8 cellular contexts compared by ENCODE assay signal in the genomic region with DNA sequence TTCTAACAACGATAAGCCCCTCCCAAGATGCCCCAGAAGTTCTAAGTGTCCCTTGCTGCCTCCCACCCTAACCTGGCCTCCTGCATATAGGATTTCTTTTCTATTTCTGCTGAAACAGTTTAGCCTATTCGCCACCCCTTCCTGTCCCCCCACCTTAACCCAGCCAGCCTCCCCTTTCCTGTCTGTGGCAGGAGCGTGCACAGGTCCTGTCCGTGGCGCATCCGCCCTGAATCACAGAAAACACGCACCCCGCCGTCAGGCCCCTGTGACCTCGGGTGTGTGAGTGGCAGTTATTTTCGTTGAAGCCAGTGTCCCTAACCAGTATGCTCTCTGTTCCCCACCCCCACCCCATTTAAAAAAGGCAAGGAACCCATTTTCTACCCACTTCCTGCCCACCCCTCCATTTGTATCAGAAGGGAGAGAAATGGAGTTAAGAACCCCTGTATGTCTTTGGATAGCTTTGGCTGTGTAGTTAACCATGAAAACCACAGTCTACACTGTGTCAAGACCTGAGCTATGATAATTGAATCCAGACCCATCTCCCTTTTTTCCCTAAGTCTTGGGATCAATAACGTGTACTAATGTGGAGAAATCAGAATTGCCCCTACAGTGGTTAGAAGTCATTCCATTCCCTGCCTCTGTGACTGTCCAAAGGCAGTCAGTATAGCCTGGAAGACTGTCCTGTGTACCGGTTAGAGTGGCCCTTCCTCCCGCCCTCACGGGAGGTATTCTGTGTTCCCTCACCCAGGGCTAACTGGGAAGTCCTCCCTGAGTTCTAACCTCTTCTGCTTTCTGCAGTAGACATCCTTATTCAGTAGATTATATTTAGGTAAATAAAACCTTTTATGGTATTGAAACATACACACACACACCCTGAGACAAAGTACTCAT. TPM values are rescaled to one million over a fixed set of nuclear protein-coding genes. Genes with fewer than 3 reads are reported as not detected.
DNase-seq lines count a peak whose midpoint lies in the region; ATAC-seq and TF ChIP-seq lines count a peak whose summit lies in the region.

No MANE protein-coding gene starts in this region.

- peak overlapping the region; percentile 96 to 97 for H3K27ac ChIP-seq in ascending aorta
- H3K27ac ChIP-seq in left lung: peak overlapping the region; percentile 81 to 83

- no peak for TF ChIP-seq CTCF in ascending aorta (IDR thresholded peaks at IDR 0.05)
- TF ChIP-seq CTCF in left lung (IDR thresholded peaks at IDR 0.05): no peak

- peak; percentile 31 for ATAC-seq in SK-N-SH treated with all-trans-retinoic acid at 6 μM for 48 hours
- ATAC-seq in left lung: peak; percentile 31
- no peak for ATAC-seq in HG03280 (IDR thresholded peaks at IDR 0.05; ENCODE audit: unreplicated experiment)

- H3K4me1 ChIP-seq in ascending aorta: peaks cover 8 to 25% of the 10 kb centered on the region in 2 donors
- H3K4me1 ChIP-seq in left lung: peaks cover 10 to 72% of the 10 kb centered on the region in 2 donors

- intact Hi-C loops in ascending aorta (cut with DNase I): no loop called here
- intact Hi-C loops in left lung (cut with DNase I): no loop called here

- peak; percentile 56 for TF ChIP-seq POLR2A in GM10847 (IDR thresholded peaks at IDR 0.05; ENCODE audit: extremely low read depth, insufficient read length)

- H3K36me3 ChIP-seq in ascending aorta (peaks cover 35 to 38% of the 10 kb centered on the region in 2 donors), left lung (peaks cover 0 to 33% of the 10 kb centered on the region in 2 donors)

- H3K27me3 ChIP-seq in ascending aorta (no peaks in the 10 kb centered on the region), left lung (peaks cover 0 to 53% of the 10 kb centered on the region in 2 donors)

- H3K9me3 ChIP-seq in ascending aorta: no peaks in the 10 kb centered on the region
- H3K9me3 ChIP-seq in left lung: no peaks in the 10 kb centered on the region

- H3K4me3 ChIP-seq in ascending aorta: peak overlapping the region; percentile 94 to 95
- peak overlapping the region; percentile 58 to 72 for H3K4me3 ChIP-seq in left lung

- DNase-seq in ascending aorta (ENCODE audit: low spot score in 2 of 2) (no peak), left lung (no peak), NCI-H2196 treated with DMSO at 0.1 percent for 48 hours (lab: John Stamatoyannopoulos, UW; ENCODE audit: unreplicated experiment) (no peak), NCI-H1694 treated with DMSO at 0.1 percent for 48 hours (lab: John Stamatoyannopoulos, UW) (no peak)
- peak; percentile 47 for DNase-seq in stimulated activated CD8-positive, alpha-beta memory T cell treated with anti-CD3 and anti-CD28 coated beads, Interleukin-4, amount 100 ng/mL, for 24 hours (ENCODE audit: low read depth)

TF ChIP-seq in SK-N-SH treated with all-trans-retinoic acid at 6 μM for 48 hours, 23 proteins besides CTCF, POLR2A, EP300 and RAD21:
- TF ChIP-seq, protein P1, sequence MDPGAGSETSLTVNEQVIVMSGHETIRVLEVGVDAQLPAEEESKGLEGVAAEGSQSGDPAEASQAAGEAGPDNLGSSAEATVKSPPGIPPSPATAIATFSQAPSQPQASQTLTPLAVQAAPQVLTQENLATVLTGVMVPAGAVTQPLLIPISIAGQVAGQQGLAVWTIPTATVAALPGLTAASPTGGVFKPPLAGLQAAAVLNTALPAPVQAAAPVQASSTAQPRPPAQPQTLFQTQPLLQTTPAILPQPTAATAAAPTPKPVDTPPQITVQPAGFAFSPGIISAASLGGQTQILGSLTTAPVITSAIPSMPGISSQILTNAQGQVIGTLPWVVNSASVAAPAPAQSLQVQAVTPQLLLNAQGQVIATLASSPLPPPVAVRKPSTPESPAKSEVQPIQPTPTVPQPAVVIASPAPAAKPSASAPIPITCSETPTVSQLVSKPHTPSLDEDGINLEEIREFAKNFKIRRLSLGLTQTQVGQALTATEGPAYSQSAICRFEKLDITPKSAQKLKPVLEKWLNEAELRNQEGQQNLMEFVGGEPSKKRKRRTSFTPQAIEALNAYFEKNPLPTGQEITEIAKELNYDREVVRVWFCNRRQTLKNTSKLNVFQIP (CRISPR knock-in tag; IDR thresholded peaks at IDR 0.05; ENCODE audit: borderline replicate concordance, low read depth): no peak
- no peak for TF ChIP-seq RARB (CRISPR knock-in tag; IDR thresholded peaks at IDR 0.05)
- TF ChIP-seq ZFP30 (CRISPR knock-in tag; IDR thresholded peaks at IDR 0.05): no peak
- TF ChIP-seq CSDC2 (CRISPR knock-in tag; IDR thresholded peaks at IDR 0.05): no peak
- no peak for TF ChIP-seq TSHZ2 (CRISPR knock-in tag; IDR thresholded peaks at IDR 0.05)
- TF ChIP-seq ZNF565 (CRISPR knock-in tag; conservative IDR thresholded peaks at IDR 0.05; ENCODE audit: low read depth): no peak
- TF ChIP-seq CREB5 (CRISPR knock-in tag; IDR thresholded peaks at IDR 0.05; ENCODE audit: low read depth): no peak
- TF ChIP-seq ZNF8 (CRISPR knock-in tag; IDR thresholded peaks at IDR 0.05): no peak
- TF ChIP-seq TCF4 (CRISPR knock-in tag; IDR thresholded peaks at IDR 0.05; ENCODE audit: borderline replicate concordance): no peak

RNA-seq across cellular contexts. Expression of gene PLEKHO1, which starts 1.8 kb away (rescaled TPM):
- total RNA-seq in ascending aorta (88.9 TPM), left lung (10 to 100 TPM; 35.3 to 51.2 TPM)
